ENCODE assay signal across 21 cellular contexts in genomic region chr17:39205112-39205526, GRCh38. TPM values are rescaled to one million over a fixed set of nuclear protein-coding genes. Genes with fewer than 3 reads are reported as not detected.
DNase-seq lines count a peak whose midpoint lies in the region; ATAC-seq, FAIRE-seq and TF ChIP-seq lines count a peak whose summit lies in the region.
"Had no signal": no experiment of that assay in that cellular context is flagged by ENCODE, and none has a peak within 500 bp of the region (broad histone marks: within the 10 kb centered on the region; RNA-seq: fewer than 3 reads in every experiment).

No MANE protein-coding gene starts in this region.

- no peak for FAIRE-seq in GM12891 (lab: Jason Lieb, UNC)
- FAIRE-seq in endothelial cell of umbilical vein (lab: Jason Lieb, UNC), result no peak
- no peak for FAIRE-seq in HTR-8/SVneo (lab: Jason Lieb, UNC)
- FAIRE-seq: kidney had no signal

- TF ChIP-seq POLR2A in GM12891 (IDR thresholded peaks at IDR 0.05; ENCODE audit: low read depth, low read length) (no peak; the same call in 1 of the 2 replicates), endothelial cell of umbilical vein (IDR thresholded peaks at IDR 0.05; ENCODE audit: low read depth, low read length) (peak; percentile 49)

- peaks cover 35% of the 10 kb centered on the region for H4K20me1 ChIP-seq in SK-N-SH (ENCODE audit: insufficient read depth)
- H4K20me1 ChIP-seq in endothelial cell of umbilical vein (replicated peaks; ENCODE audit: control insufficient read depth, extremely low read depth, insufficient read depth, low read length), result no peaks in the 10 kb centered on the region

- H3K4me1 ChIP-seq in SK-N-SH (ENCODE audit: control insufficient read depth in 1 of 2, insufficient read depth in 2 of 2, low read depth in 1 of 2, low read length in 1 of 2) (peaks cover 18 to 23% of the 10 kb centered on the region in 2 experiments; a peak in 2 of 4 replicates), endothelial cell of umbilical vein (ENCODE audit: control insufficient read depth, extremely low read depth, insufficient read depth, low read length) (peaks cover 23% of the 10 kb centered on the region)

- H3K4me2 ChIP-seq in SK-N-SH (no peak overlapping the region), endothelial cell of umbilical vein (ENCODE audit: insufficient read depth, low read length) (no peak overlapping the region)

- TF ChIP-seq RAD21 in SK-N-SH (IDR thresholded peaks at IDR 0.05; ENCODE audit: low read length), result no peak

- H3F3A ChIP-seq in SK-N-SH (replicated peaks; ENCODE audit: insufficient read depth), result peaks cover 39% of the 10 kb centered on the region

- TF ChIP-seq EP300 in SK-N-SH (IDR thresholded peaks at IDR 0.05; ENCODE audit: borderline replicate concordance in 1 of 2, low read depth in 1 of 2, low read length in 1 of 2), result no peak

- H3K79me2 ChIP-seq in SK-N-SH (ENCODE audit: insufficient read depth) (peaks cover 27% of the 10 kb centered on the region), endothelial cell of umbilical vein (ENCODE audit: control insufficient read depth, insufficient read depth, low read length) (peaks cover 26% of the 10 kb centered on the region)

- POLR2A ChIA-PET in SK-N-SH (lab: Yijun Ruan, JAX), result interaction anchor here (1.0 to 1.2 kb wide), 3 partner anchors 10 to 40 kb away, joined by 3 to 5 read pairs (median 3); partner anchors contain the start of gene STAC2
- POLR2A ChIA-PET in endothelial cell of umbilical vein (lab: Charles Lee), result interaction anchor here (0.5 to 1.3 kb wide), 3 partner anchors 39 to 380 kb away, joined by 5 to 8 read pairs (median 6); no protein-coding TSS in a partner anchor

- H3K27ac ChIP-seq in SK-N-SH (ENCODE audit: low read depth in 2 of 2, low read length in 1 of 2) (no peak overlapping the region), endothelial cell of umbilical vein (ENCODE audit: insufficient read depth, low read depth, low read length) (no peak overlapping the region)
- H3K27ac ChIP-seq: ascending aorta, C4-2B, psoas muscle had no signal

- H3K9me3 ChIP-seq in SK-N-SH (no peaks in the 10 kb centered on the region), endothelial cell of umbilical vein (replicated peaks; ENCODE audit: control insufficient read depth, insufficient read depth, low read length) (no peaks in the 10 kb centered on the region)
- H3K9me3 ChIP-seq: ascending aorta, psoas muscle had no signal

- H3K36me3 ChIP-seq in SK-N-SH (replicated peaks in 1 of 2; ENCODE audit: control insufficient read depth in 1 of 2, insufficient read depth in 2 of 2, low read length in 1 of 2), result peaks cover 28 to 32% of the 10 kb centered on the region in 2 experiments
- H3K36me3 ChIP-seq in endothelial cell of umbilical vein (ENCODE audit: control insufficient read depth in 2 of 2, extremely low read depth in 1 of 2, insufficient read depth in 2 of 2, low read length in 2 of 2), result peaks cover 18 to 32% of the 10 kb centered on the region in 2 experiments

- H3K9me2 ChIP-seq in SK-N-SH, result no peaks in the 10 kb centered on the region

- intact Hi-C loops in endothelial cell of umbilical vein (cut with micrococcal nuclease), result no loop called here

- dilution Hi-C loops in endothelial cell of umbilical vein (cut with MboI; ENCODE audit: extremely low pct_ligation_motif_present, low sequenced_read_pairs), result no loop called here

- no peak for TF ChIP-seq CTCF in SK-N-SH (IDR thresholded peaks at IDR 0.05)
- no peak for TF ChIP-seq CTCF in endothelial cell of umbilical vein (IDR thresholded peaks at IDR 0.05; ENCODE audit: extremely low read depth in 1 of 2, insufficient read depth in 1 of 2, low read depth in 1 of 2, low read length in 2 of 2)

- whole genome bisulfite sequencing in SK-N-SH (ENCODE audit: low lambda C conversion rate), result 83% methylated on average over 3 of the region's 3 CpGs

- CTCF ChIA-PET in SK-N-SH (lab: Yijun Ruan, JAX) (interaction anchor here (0.7 to 29.0 kb wide), 3 partner anchors 18 to 443 kb away, joined by 3 to 781 read pairs (median 3); no protein-coding TSS in a partner anchor), endothelial cell of umbilical vein (lab: Charles Lee) (interaction anchor here (0.7 to 9.6 kb wide), 6 partner anchors 13 to 418 kb away, joined by 3 to 420 read pairs (median 4); partner anchors contain the start of gene ARL5C)

- ATAC-seq in SK-N-SH treated with all-trans-retinoic acid at 6 μM for 48 hours (no peak), GM18870 (IDR thresholded peaks at IDR 0.05; ENCODE audit: unreplicated experiment) (no peak)
- ATAC-seq: psoas muscle had no signal

- no TSS peak for BruUV-seq in endothelial cell of umbilical vein (replicated peaks; lab: Mats Ljungman, UMichigan)

- no peaks in the 10 kb centered on the region for H3K9me1 ChIP-seq in endothelial cell of umbilical vein (replicated peaks; ENCODE audit: control insufficient read depth, extremely low read depth, insufficient read depth, low read length)

- no peak for DNase-seq in SK-N-SH
- no peak for DNase-seq in GM12891 (ENCODE audit: insufficient read length, low spot score)
- peak; percentile 45 for DNase-seq in RKO (ENCODE audit: low spot score)
- DNase-seq in endothelial cell of umbilical vein (ENCODE audit: low read depth, low spot score), result no peak
- DNase-seq in DMS153 treated with DMSO at 0.1 percent for 48 hours (lab: John Stamatoyannopoulos, UW; ENCODE audit: unreplicated experiment), result no peak
- DNase-seq in HTR-8/SVneo (ENCODE audit: insufficient read length, low spot score), result no peak
- DNase-seq: activated B cell treated with CpG ODN at 0.5 μM for 24 hours; activated gamma-delta T cell; hypothalamus; kidney; mammary epithelial cell; NCI-H1105; NCI-H748 treated with DMSO at 0.1 percent for 48 hours; psoas muscle; stimulated activated naive CD4-positive, alpha-beta T cell had no signal

- H2AFZ ChIP-seq in SK-N-SH (ENCODE audit: low read depth), result no peak overlapping the region
- no peak overlapping the region for H2AFZ ChIP-seq in endothelial cell of umbilical vein (ENCODE audit: low read depth, low read length)

- H3K9ac ChIP-seq in SK-N-SH, result no peak overlapping the region
- no peak overlapping the region for H3K9ac ChIP-seq in endothelial cell of umbilical vein (replicated peaks; ENCODE audit: extremely low read depth, insufficient read depth, low read length)

- H3K27me3 ChIP-seq in SK-N-SH (ENCODE audit: insufficient read depth) (no peaks in the 10 kb centered on the region), endothelial cell of umbilical vein (ENCODE audit: control insufficient read depth in 2 of 2, insufficient read depth in 2 of 2, low read length in 2 of 2) (no peaks in the 10 kb centered on the region)
- H3K27me3 ChIP-seq: ascending aorta had no signal

- H3K4me3 ChIP-seq in SK-N-SH (ENCODE audit: low read depth in 2 of 2, low read length in 1 of 2) (no peak overlapping the region), endothelial cell of umbilical vein (replicated peaks in 1 of 3; ENCODE audit: insufficient read depth in 1 of 3, low read depth in 1 of 3, low read length in 3 of 3) (no peak overlapping the region)
- H3K4me3 ChIP-seq: ascending aorta, psoas muscle had no signal

RNA-seq across cellular contexts. Expression of gene RPL19, which starts 5.0 kb away (rescaled TPM):
- polyA plus RNA-seq in SK-N-SH (2012; rRNA removed) (2,966 and 3,473 TPM in 2 replicates), endothelial cell of umbilical vein (1,595 and 1,958 TPM in 2 replicates)
- 3,628 and 3,647 TPM in 2 replicates for polyA plus RNA-seq in SK-N-SH (2012; cell fraction: cytosol; rRNA removed)
- polyA plus RNA-seq in SK-N-SH (2012; cell fraction: nucleus; rRNA removed), result 962 and 1,107 TPM in 2 replicates
- 3,934 TPM for polyA plus RNA-seq in GM12891 (2012; ENCODE audit: low read depth, missing spikeins)
- total RNA-seq in endothelial cell of umbilical vein, result 1,752 and 1,802 TPM in 2 replicates
- 2,668 and 2,686 TPM in 2 replicates for polyA plus RNA-seq in endothelial cell of umbilical vein (2011; cell fraction: cytosol; rRNA removed)
- 765 and 790 TPM in 2 replicates for polyA plus RNA-seq in endothelial cell of umbilical vein (2011; cell fraction: nucleus; rRNA removed)
- 1,979 and 2,305 TPM in 2 replicates for polyA plus RNA-seq in endothelial cell of umbilical vein (2012)
- polyA minus RNA-seq in endothelial cell of umbilical vein, result 607 and 737 TPM in 2 replicates
- 846 TPM for polyA minus RNA-seq in endothelial cell of umbilical vein (2011; cell fraction: cytosol; rRNA and poly(A)+ RNA removed)
- polyA minus RNA-seq in endothelial cell of umbilical vein (2011; cell fraction: nucleus; rRNA and poly(A)+ RNA removed), result 81.7 and 101 TPM in 2 replicates

RNA-seq across cellular contexts. Expression of gene CACNB1, which starts 7.7 kb away (rescaled TPM):
- polyA plus RNA-seq in SK-N-SH (2012; rRNA removed) (7.2 and 7.4 TPM in 2 replicates), endothelial cell of umbilical vein (4.7 and 5.0 TPM in 2 replicates)
- 1.9 and 3.2 TPM in 2 replicates for polyA plus RNA-seq in SK-N-SH (2012; cell fraction: cytosol; rRNA removed)
- polyA plus RNA-seq in SK-N-SH (2012; cell fraction: nucleus; rRNA removed), result 41.0 and 52.4 TPM in 2 replicates
- 2.3 TPM for polyA plus RNA-seq in GM12891 (2012; ENCODE audit: low read depth, missing spikeins)
- 12.3 and 14.6 TPM in 2 replicates for total RNA-seq in endothelial cell of umbilical vein
- polyA plus RNA-seq in endothelial cell of umbilical vein (2011; cell fraction: cytosol; rRNA removed), result 2.5 and 3.3 TPM in 2 replicates
- polyA plus RNA-seq in endothelial cell of umbilical vein (2011; cell fraction: nucleus; rRNA removed), result 28.3 and 33.7 TPM in 2 replicates
- polyA plus RNA-seq in endothelial cell of umbilical vein (2012), result 3.7 and 5.1 TPM in 2 replicates
- polyA minus RNA-seq in endothelial cell of umbilical vein, result 11.2 and 16.3 TPM in 2 replicates
- 4.7 TPM for polyA minus RNA-seq in endothelial cell of umbilical vein (2011; cell fraction: cytosol; rRNA and poly(A)+ RNA removed)
- 9.0 and 9.9 TPM in 2 replicates for polyA minus RNA-seq in endothelial cell of umbilical vein (2011; cell fraction: nucleus; rRNA and poly(A)+ RNA removed)

RNA-seq across cellular contexts. Expression of gene STAC2, which starts 20.6 kb away (rescaled TPM):
- polyA plus RNA-seq in SK-N-SH (2012; rRNA removed), result 0.07 and 0.08 TPM in 2 replicates
- 0.04 and 0.13 TPM in 2 replicates for polyA plus RNA-seq in SK-N-SH (2012; cell fraction: cytosol; rRNA removed)
- polyA plus RNA-seq in SK-N-SH (2012; cell fraction: nucleus; rRNA removed), result 0.10 and 0.23 TPM in 2 replicates
- polyA plus RNA-seq in GM12891 (2012; ENCODE audit: low read depth, missing spikeins), result not detected
- not detected in 2 replicates for total RNA-seq in endothelial cell of umbilical vein
- polyA plus RNA-seq in endothelial cell of umbilical vein, result not detected in 2 replicates
- not detected in 2 replicates for polyA plus RNA-seq in endothelial cell of umbilical vein (2011; cell fraction: cytosol; rRNA removed)
- not detected in 2 replicates for polyA plus RNA-seq in endothelial cell of umbilical vein (2011; cell fraction: nucleus; rRNA removed)
- not detected in 2 replicates for polyA plus RNA-seq in endothelial cell of umbilical vein (2012)
- polyA minus RNA-seq in endothelial cell of umbilical vein, result not detected in 2 replicates
- polyA minus RNA-seq in endothelial cell of umbilical vein (2011; cell fraction: cytosol; rRNA and poly(A)+ RNA removed), result not detected
- not detected in 2 replicates for polyA minus RNA-seq in endothelial cell of umbilical vein (2011; cell fraction: nucleus; rRNA and poly(A)+ RNA removed)
- total RNA-seq: activated B cell treated with CpG ODN at 0.5 μM for 24 hours, mammary epithelial cell had no signal
- polyA plus RNA-seq: mammary epithelial cell, neural cell had no signal

RNA-seq across cellular contexts. Expression of gene ARL5C, which starts 39.2 kb away (rescaled TPM):
- polyA plus RNA-seq in SK-N-SH (2012; rRNA removed) (not detected in 2 replicates), endothelial cell of umbilical vein (not detected in 2 replicates)
- not detected in 2 replicates for polyA plus RNA-seq in SK-N-SH (2012; cell fraction: cytosol; rRNA removed)
- polyA plus RNA-seq in SK-N-SH (2012; cell fraction: nucleus; rRNA removed), result 0.05 TPM in 1 of 2 replicates, not detected in the other
- polyA plus RNA-seq in GM12891 (2012; ENCODE audit: low read depth, missing spikeins), result not detected
- total RNA-seq in endothelial cell of umbilical vein, result not detected in 2 replicates
- not detected in 2 replicates for polyA plus RNA-seq in endothelial cell of umbilical vein (2011; cell fraction: cytosol; rRNA removed)
- polyA plus RNA-seq in endothelial cell of umbilical vein (2011; cell fraction: nucleus; rRNA removed), result not detected in 2 replicates
- polyA plus RNA-seq in endothelial cell of umbilical vein (2012), result not detected in 2 replicates
- polyA minus RNA-seq in endothelial cell of umbilical vein, result not detected in 2 replicates
- not detected for polyA minus RNA-seq in endothelial cell of umbilical vein (2011; cell fraction: cytosol; rRNA and poly(A)+ RNA removed)
- polyA minus RNA-seq in endothelial cell of umbilical vein (2011; cell fraction: nucleus; rRNA and poly(A)+ RNA removed), result 0.34 TPM in 1 of 2 replicates, not detected in the other
- total RNA-seq: activated B cell treated with CpG ODN at 0.5 μM for 24 hours, ascending aorta, kidney, mammary epithelial cell, RPMI7951 had no signal
- polyA plus RNA-seq: mammary epithelial cell, neural cell, psoas muscle had no signal

RNA-seq across cellular contexts. Expression of gene PLXDC1, which starts 53.7 kb away (rescaled TPM):
- polyA plus RNA-seq in SK-N-SH (2012; rRNA removed) (1.5 and 2.4 TPM in 2 replicates), endothelial cell of umbilical vein (0.03 TPM in 1 of 2 replicates, not detected in the other)
- polyA plus RNA-seq in SK-N-SH (2012; cell fraction: cytosol; rRNA removed), result 0.46 and 0.90 TPM in 2 replicates
- polyA plus RNA-seq in SK-N-SH (2012; cell fraction: nucleus; rRNA removed), result 5.0 and 9.6 TPM in 2 replicates
- polyA plus RNA-seq in GM12891 (2012; ENCODE audit: low read depth, missing spikeins), result 0.06 TPM
- not detected in 2 replicates for total RNA-seq in endothelial cell of umbilical vein
- polyA plus RNA-seq in endothelial cell of umbilical vein (2011; cell fraction: cytosol; rRNA removed), result not detected in 2 replicates
- 0.13 and 0.25 TPM in 2 replicates for polyA plus RNA-seq in endothelial cell of umbilical vein (2011; cell fraction: nucleus; rRNA removed)
- polyA plus RNA-seq in endothelial cell of umbilical vein (2012), result not detected in 2 replicates
- polyA minus RNA-seq in endothelial cell of umbilical vein, result 1.7 TPM in 1 of 2 replicates, not detected in the other
- polyA minus RNA-seq in endothelial cell of umbilical vein (2011; cell fraction: cytosol; rRNA and poly(A)+ RNA removed), result not detected
- polyA minus RNA-seq in endothelial cell of umbilical vein (2011; cell fraction: nucleus; rRNA and poly(A)+ RNA removed), result not detected in 2 replicates
- total RNA-seq: activated B cell treated with CpG ODN at 0.5 μM for 24 hours had no signal
